ENCODE assay signal across 8 cellular contexts in the genomic region with DNA sequence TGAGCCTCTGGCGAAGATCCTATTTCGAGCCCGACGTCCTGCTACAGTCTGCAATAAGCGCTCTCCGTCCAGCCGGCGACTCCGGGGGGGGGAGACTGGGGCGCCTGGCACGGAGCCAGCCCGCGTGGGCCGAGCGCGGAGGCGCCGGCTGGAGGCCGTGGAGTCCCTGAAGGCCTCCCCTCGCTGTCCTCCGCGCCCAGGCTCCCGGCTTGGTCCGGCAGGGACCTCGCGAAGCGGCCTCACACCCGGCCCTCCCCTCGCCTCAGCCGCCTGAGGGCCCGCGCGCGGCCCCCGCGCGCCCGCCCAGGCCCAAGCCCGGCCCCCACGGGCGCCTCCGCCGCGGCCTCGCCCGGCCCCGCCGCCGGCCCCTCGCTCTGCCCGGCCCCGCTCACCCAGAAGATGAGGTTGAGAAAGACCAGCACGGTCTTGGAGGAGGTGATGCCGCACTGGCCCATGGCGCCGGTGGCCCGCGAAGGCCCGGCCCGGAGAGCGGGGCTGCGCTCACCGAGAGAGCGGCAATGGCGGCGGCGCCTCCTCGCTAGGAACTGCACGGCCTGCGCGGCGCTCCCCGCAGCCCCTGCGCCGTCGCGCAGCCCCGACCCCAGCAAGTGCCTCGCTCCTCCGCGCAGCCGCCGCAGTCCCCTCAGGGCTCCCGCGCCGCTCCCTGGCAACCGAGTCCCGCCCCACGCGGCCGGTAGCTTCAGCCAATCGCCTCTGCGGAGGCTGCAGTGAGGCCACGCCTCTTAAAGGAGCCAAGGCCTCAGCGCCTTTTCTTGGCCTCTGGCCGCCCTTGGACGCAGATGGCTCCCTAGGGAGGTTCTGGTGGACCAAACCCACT. TPM values are rescaled to one million over a fixed set of nuclear protein-coding genes. Genes with fewer than 3 reads are reported as not detected.
DNase-seq lines count a peak whose midpoint lies in the region; ATAC-seq and TF ChIP-seq lines count a peak whose summit lies in the region.

A gene (minus strand): TSS at position 610 of the 838 bp plus-strand sequence. CDS start 155 bp downstream, at position 455.

- H3K4me3 ChIP-seq in H7 (ENCODE audit: insufficient read depth, low read depth, low read length) (peak within 1 kb of the TSS; percentile 85), Loucy (ENCODE audit: low read length, poor library complexity, severe bottlenecking) (peak within 1 kb of the TSS; percentile 80), RWPE2 (ENCODE audit: severe bottlenecking) (peak within 1 kb of the TSS; percentile 57), fibroblast of mammary gland (ENCODE audit: control insufficient read depth, low read depth, low read length) (peak within 1 kb of the TSS; percentile 73)

- H3K4me3 Mint-ChIP-seq in activated T-helper 2 cell treated with anti-CD3 and anti-CD28 coated beads, Interferon-gamma antibody, Interleukin-2, Interleukin-4, amounts not matched to agents 10 μg/mL and 5 μg/mL and 100 μg/mL, durations not matched to agents 14 hours and 24 hours and 36 hours (ENCODE audit: low read depth), result peak within 1 kb of the TSS; percentile 85
- peak within 1 kb of the TSS; percentile 76 to 93 (median 86) for H3K4me3 Mint-ChIP-seq in naive thymus-derived CD8-positive, alpha-beta T cell
- H3K4me3 Mint-ChIP-seq in stimulated activated naive B cell treated with anti-CD40 and anti-IgM and Interleukin-4, amounts not matched to agents 10 μg/mL and 1 μg/mL and 100 μg/mL, for 72 hours, result peak within 1 kb of the TSS; percentile 79 to 94

- H3K27ac Mint-ChIP-seq in activated T-helper 2 cell treated with anti-CD3 and anti-CD28 coated beads, Interferon-gamma antibody, Interleukin-2, Interleukin-4, amounts not matched to agents 10 μg/mL and 5 μg/mL and 100 μg/mL, durations not matched to agents 14 hours and 24 hours and 36 hours, result peak within 1 kb of the TSS; percentile 16
- H3K27ac Mint-ChIP-seq in naive thymus-derived CD8-positive, alpha-beta T cell, result peak within 1 kb of the TSS; percentile 78 to 94 (median 88)
- H3K27ac Mint-ChIP-seq in stimulated activated naive B cell treated with anti-CD40 and anti-IgM and Interleukin-4, amounts not matched to agents 10 μg/mL and 1 μg/mL and 100 μg/mL, for 72 hours, result peak within 1 kb of the TSS; percentile 95

- intact Hi-C loops in activated T-helper 2 cell treated with anti-CD3 and anti-CD28 coated beads, Interferon-gamma antibody, Interleukin-2, Interleukin-4, amounts not matched to agents 10 μg/mL and 5 μg/mL and 100 μg/mL, durations not matched to agents 14 hours and 24 hours and 36 hours (cut with micrococcal nuclease), result no loop called here

- DNase-seq in ELF-1 (ENCODE audit: low read depth, low spot score) (peak; percentile 95), H7 (peak; percentile 96), RWPE2 (ENCODE audit: low spot score) (peak; percentile 95), fibroblast of mammary gland (ENCODE audit: low read depth) (peak; percentile 88)
- peak; percentile 87 for DNase-seq in activated T-helper 2 cell treated with anti-CD3 and anti-CD28 coated beads, Interferon-gamma antibody, Interleukin-2, Interleukin-4, amounts not matched to agents 10 μg/mL and 5 μg/mL and 100 μg/mL, durations not matched to agents 14 hours and 24 hours and 36 hours (ENCODE audit: low spot score)
- DNase-seq in naive thymus-derived CD8-positive, alpha-beta T cell, result peak; percentile 90 to 95 (median 93)
- peak; percentile 93 for DNase-seq in stimulated activated naive B cell treated with anti-CD40 and anti-IgM and Interleukin-4, amounts not matched to agents 10 μg/mL and 1 μg/mL and 100 μg/mL, for 72 hours

- no peaks in the 10 kb centered on the region for H3K9me2 ChIP-seq in Loucy (replicated peaks; ENCODE audit: low read depth, low read length)

- peak within 1 kb of the TSS; percentile 50 for H3K27ac ChIP-seq in RWPE2 (ENCODE audit: poor library complexity, severe bottlenecking)

- H3K27me3 ChIP-seq in H7 (ENCODE audit: control insufficient read depth, insufficient read depth, low read length) (peaks cover 4% of the 10 kb centered on the region), Loucy (ENCODE audit: insufficient read depth, low read length, poor library complexity, severe bottlenecking) (no peaks in the 10 kb centered on the region), RWPE2 (ENCODE audit: insufficient read depth, poor library complexity, severe bottlenecking) (peaks cover 6% of the 10 kb centered on the region)

- peak within 1 kb of the TSS; percentile 86 for H2AFZ ChIP-seq in Loucy (ENCODE audit: low read length)

- TF ChIP-seq CTCF in Loucy (conservative IDR thresholded peaks at IDR 0.05; ENCODE audit: low read length) (no peak), RWPE2 (IDR thresholded peaks at IDR 0.05; ENCODE audit: poor library complexity, severe bottlenecking) (no peak), fibroblast of mammary gland (conservative IDR thresholded peaks at IDR 0.05; ENCODE audit: control insufficient read depth, insufficient read depth, low read depth, low read length) (no peak)

- H4K20me1 ChIP-seq in Loucy (ENCODE audit: insufficient read depth, low read length, poor library complexity, severe bottlenecking), result peaks cover 45% of the 10 kb centered on the region

- H3K4me1 ChIP-seq in Loucy (ENCODE audit: insufficient read depth, low read length, poor library complexity, severe bottlenecking), result peaks cover 36% of the 10 kb centered on the region
- peaks cover 23% of the 10 kb centered on the region for H3K4me1 ChIP-seq in RWPE2 (ENCODE audit: insufficient read depth, poor library complexity, severe bottlenecking)

- H3K36me3 ChIP-seq in H7 (replicated peaks; ENCODE audit: control insufficient read depth, insufficient read depth, low read length) (no peaks in the 10 kb centered on the region), Loucy (ENCODE audit: insufficient read depth, low read length) (no peaks in the 10 kb centered on the region), RWPE2 (ENCODE audit: low read depth) (0 out of 2 replicates have a peak, but pooled peaks cover 6% of the 10 kb centered on the region)

- H3K79me2 ChIP-seq in Loucy (ENCODE audit: insufficient read depth, low read length), result peaks cover 49% of the 10 kb centered on the region

- H3K27me3 Mint-ChIP-seq in activated T-helper 2 cell treated with anti-CD3 and anti-CD28 coated beads, Interferon-gamma antibody, Interleukin-2, Interleukin-4, amounts not matched to agents 10 μg/mL and 5 μg/mL and 100 μg/mL, durations not matched to agents 14 hours and 24 hours and 36 hours (ENCODE audit: low read depth), result peaks cover 16% of the 10 kb centered on the region
- H3K27me3 Mint-ChIP-seq in naive thymus-derived CD8-positive, alpha-beta T cell, result no peaks in the 10 kb centered on the region
- no peaks in the 10 kb centered on the region for H3K27me3 Mint-ChIP-seq in stimulated activated naive B cell treated with anti-CD40 and anti-IgM and Interleukin-4, amounts not matched to agents 10 μg/mL and 1 μg/mL and 100 μg/mL, for 72 hours

- H3K9me3 ChIP-seq in Loucy (ENCODE audit: insufficient read depth, low read depth, low read length) (no peaks in the 10 kb centered on the region), RWPE2 (ENCODE audit: severe bottlenecking) (no peaks in the 10 kb centered on the region)

- no peaks in the 10 kb centered on the region for H3K9me3 Mint-ChIP-seq in activated T-helper 2 cell treated with anti-CD3 and anti-CD28 coated beads, Interferon-gamma antibody, Interleukin-2, Interleukin-4, amounts not matched to agents 10 μg/mL and 5 μg/mL and 100 μg/mL, durations not matched to agents 14 hours and 24 hours and 36 hours
- no peaks in the 10 kb centered on the region for H3K9me3 Mint-ChIP-seq in naive thymus-derived CD8-positive, alpha-beta T cell
- peaks cover 1 to 6% of the 10 kb centered on the region in 2 donors for H3K9me3 Mint-ChIP-seq in stimulated activated naive B cell treated with anti-CD40 and anti-IgM and Interleukin-4, amounts not matched to agents 10 μg/mL and 1 μg/mL and 100 μg/mL, for 72 hours

- peak within 1 kb of the TSS; percentile 85 for H3K4me2 ChIP-seq in Loucy (ENCODE audit: low read depth, low read length, poor library complexity, severe bottlenecking)

- POLR2A ChIA-PET in naive thymus-derived CD8-positive, alpha-beta T cell (lab: Charles Lee), result interaction anchor here (0.6 to 1.2 kb wide), 8 partner anchors 10 to 406 kb away, joined by 3 to 6 read pairs (median 4); a partner anchor contains a TSS

- peak; percentile 92 for ATAC-seq in RWPE2 (ENCODE audit: low read depth)
- peak; percentile 98 for ATAC-seq in naive thymus-derived CD8-positive, alpha-beta T cell
- ATAC-seq in stimulated activated naive B cell treated with anti-CD40 and anti-IgM and Interleukin-4, amounts not matched to agents 10 μg/mL and 1 μg/mL and 100 μg/mL, for 72 hours (replicated peaks), result peak; percentile 94 to 96

- H3K36me3 Mint-ChIP-seq in activated T-helper 2 cell treated with anti-CD3 and anti-CD28 coated beads, Interferon-gamma antibody, Interleukin-2, Interleukin-4, amounts not matched to agents 10 μg/mL and 5 μg/mL and 100 μg/mL, durations not matched to agents 14 hours and 24 hours and 36 hours (ENCODE audit: low read depth), result peaks cover 6% of the 10 kb centered on the region
- no peaks in the 10 kb centered on the region for H3K36me3 Mint-ChIP-seq in naive thymus-derived CD8-positive, alpha-beta T cell
- H3K36me3 Mint-ChIP-seq in stimulated activated naive B cell treated with anti-CD40 and anti-IgM and Interleukin-4, amounts not matched to agents 10 μg/mL and 1 μg/mL and 100 μg/mL, for 72 hours, result peaks cover 6 to 16% of the 10 kb centered on the region in 2 donors

- H3F3A ChIP-seq in Loucy (ENCODE audit: low read depth), result no peaks in the 10 kb centered on the region

- peaks cover 22% of the 10 kb centered on the region for H3K4me1 Mint-ChIP-seq in activated T-helper 2 cell treated with anti-CD3 and anti-CD28 coated beads, Interferon-gamma antibody, Interleukin-2, Interleukin-4, amounts not matched to agents 10 μg/mL and 5 μg/mL and 100 μg/mL, durations not matched to agents 14 hours and 24 hours and 36 hours (ENCODE audit: low read depth)
- peaks cover 23 to 50% (median 45%) of the 10 kb centered on the region in 4 donors for H3K4me1 Mint-ChIP-seq in naive thymus-derived CD8-positive, alpha-beta T cell
- peaks cover 37 to 58% of the 10 kb centered on the region in 2 donors for H3K4me1 Mint-ChIP-seq in stimulated activated naive B cell treated with anti-CD40 and anti-IgM and Interleukin-4, amounts not matched to agents 10 μg/mL and 1 μg/mL and 100 μg/mL, for 72 hours

- H3K9ac ChIP-seq in Loucy (ENCODE audit: low read depth, low read length, poor library complexity, severe bottlenecking), result peak within 1 kb of the TSS; percentile 82

RNA-seq across cellular contexts. Expression of the gene that starts here (rescaled TPM):
- total RNA-seq in H7 (2014; rRNA removed; shearing (Covaris generic)), result 153 and 157 TPM in 2 replicates
- total RNA-seq in activated T-helper 2 cell treated with anti-CD3 and anti-CD28 coated beads, Interferon-gamma antibody, Interleukin-2, Interleukin-4, amounts not matched to agents 10 μg/mL and 5 μg/mL and 100 μg/mL, durations not matched to agents 14 hours and 24 hours and 36 hours, result 37.8 and 40.1 TPM in 2 replicates
- total RNA-seq in naive thymus-derived CD8-positive, alpha-beta T cell, result 10 to 100 TPM; 36.6 to 36.8 TPM
- 100 to 1,000 TPM in 2 of 3 donors, 10 to 100 TPM in 1; 87.9 to 120 (median 115) TPM for polyA plus RNA-seq in naive thymus-derived CD8-positive, alpha-beta T cell

Comparison
In these comparisons a context has a peak if more than half of its experiments do, and no peak if none do; other contexts are left out.
1. Peak in every context shown above with its lines: DNase-seq, ATAC-seq, H3K4me3 ChIP-seq and H3K27ac ChIP-seq.
2. H3K27ac Mint-ChIP-seq: peak in every context shown above with its lines; median percentile 95 in stimulated activated naive B cell treated with anti-CD40 and anti-IgM and Interleukin-4, amounts not matched to agents 10 μg/mL and 1 μg/mL and 100 μg/mL, for 72 hours; 88 in naive thymus-derived CD8-positive, alpha-beta T cell; 16 in activated T-helper 2 cell treated with anti-CD3 and anti-CD28 coated beads, Interferon-gamma antibody, Interleukin-2, Interleukin-4, amounts not matched to agents 10 μg/mL and 5 μg/mL and 100 μg/mL, durations not matched to agents 14 hours and 24 hours and 36 hours.